In genomic region chr6:107353773-107354382, GRCh38 we compare ENCODE assay signal across 31 cellular contexts.
A peak's percentile ranks its signal among the peaks of the same experiment; 100 is the strongest.
DNase-seq lines count a peak whose midpoint lies in the region; FAIRE-seq and TF ChIP-seq lines count a peak whose summit lies in the region.
"Had no signal": no experiment of that assay in that cellular context is flagged by ENCODE, and none has a peak within 500 bp of the region (broad histone marks: within the 10 kb centered on the region; RNA-seq: fewer than 3 reads in every experiment).

No MANE protein-coding gene starts in this region.

- peak; percentile 45 for FAIRE-seq in endometrium (lab: Jason Lieb, UNC)
- peak; percentile 64 for FAIRE-seq in small intestine (lab: Jason Lieb, UNC)
- FAIRE-seq: A549 had no signal

- WGBS in small intestine, 3 donors, result 72 to 92% (median 82%) methylated on average over 1 of the region's 1 CpG

- no peaks in the 10 kb centered on the region for H3K4me1 ChIP-seq in small intestine (ENCODE audit: control insufficient read depth in 2 of 2, insufficient read depth in 1 of 2, low read depth in 1 of 2, low read length in 1 of 2)
- H3K4me1 ChIP-seq: A549, breast epithelium had no signal

- no peaks in the 10 kb centered on the region for H3K27me3 Mint-ChIP-seq in mesothelial cell of epicardium (ENCODE audit: low read depth)
- H3K27me3 Mint-ChIP-seq: activated B cell treated with CpG ODN at 0.5 μM for 24 hours; activated CD8-positive, alpha-beta memory T cell treated with anti-CD3 and anti-CD28 coated beads, Interleukin-2, amount 10 ng/mL, durations not matched to agents 7 days and 5 days; CD4-positive, alpha-beta memory T cell; naive thymus-derived CD4-positive, alpha-beta T cell had no signal

- DNase-seq in NCI-H2029 treated with DMSO at 0.1 percent for 48 hours (lab: John Stamatoyannopoulos, UW) (peak; percentile 17), NCI-H2029 (lab: John Stamatoyannopoulos, UW) (no peak), small intestine (no peak), GM13976 (ENCODE audit: low spot score) (no peak), mesothelial cell of epicardium (ENCODE audit: low spot score in 2 of 2, unreplicated experiment in 2 of 2) (no peak), NCI-H526 treated with DMSO at 0.1 percent for 48 hours (lab: John Stamatoyannopoulos, UW) (no peak)
- DNase-seq: activated B cell treated with CpG ODN at 0.5 μM for 24 hours; activated CD4-positive, alpha-beta T cell treated with anti-CD3 and anti-CD28 coated beads, Interleukin-2, amount 50 U/mL, for 1 hour; activated CD8-positive, alpha-beta memory T cell treated with anti-CD3 and anti-CD28 coated beads, Interleukin-2, amount 10 ng/mL, durations not matched to agents 7 days and 5 days; activated naive CD4-positive, alpha-beta T cell; activated T-cell treated with anti-CD3 and anti-CD28 coated beads, Interleukin-2, amount 50 U/mL, for 72 hours; CD4-positive, alpha-beta memory T cell; cortex of kidney; H7; islet precursor cell; left ventricle myocardium superior; midbrain; naive thymus-derived CD4-positive, alpha-beta T cell; NCI-H1092; NCI-H1930; NCI-H510A treated with DMSO at 0.1 percent for 48 hours; nucleus accumbens; SHP77; stimulated activated naive CD4-positive, alpha-beta T cell treated with Interleukin-2 at 50 U/mL for 16 hours; SW 1271; T1000 had no signal

- H3K36me3 ChIP-seq in small intestine (ENCODE audit: control insufficient read depth in 2 of 2, insufficient read depth in 2 of 2, low read length in 2 of 2), result no peaks in the 10 kb centered on the region
- H3K36me3 ChIP-seq: breast epithelium, thoracic aorta had no signal

- H3K4me3 ChIP-seq in small intestine (ENCODE audit: low read depth in 1 of 2, low read length in 2 of 2), result no peak overlapping the region
- H3K4me3 ChIP-seq: A549, breast epithelium, thoracic aorta had no signal

- H3K27ac ChIP-seq in VCaP, result peak overlapping the region; percentile 3; the same call in 1 of the 2 replicates
- no peak overlapping the region for H3K27ac ChIP-seq in small intestine (ENCODE audit: low read depth in 1 of 2, low read length in 1 of 2)
- H3K27ac ChIP-seq: A549, breast epithelium, thoracic aorta had no signal

- H3K4me3 Mint-ChIP-seq in mesothelial cell of epicardium, result no peak overlapping the region
- H3K4me3 Mint-ChIP-seq: activated B cell treated with CpG ODN at 0.5 μM for 24 hours; activated CD8-positive, alpha-beta memory T cell treated with anti-CD3 and anti-CD28 coated beads, Interleukin-2, amount 10 ng/mL, durations not matched to agents 7 days and 5 days; activated T-cell treated with anti-CD3 and anti-CD28 coated beads, Interleukin-2, amount 50 U/mL, for 72 hours; CD4-positive, alpha-beta memory T cell; naive thymus-derived CD4-positive, alpha-beta T cell had no signal

- H3K36me3 Mint-ChIP-seq in mesothelial cell of epicardium, result no peaks in the 10 kb centered on the region

- no peaks in the 10 kb centered on the region for H3K27me3 ChIP-seq in small intestine (ENCODE audit: control insufficient read depth in 2 of 2, insufficient read depth in 2 of 2, low read length in 2 of 2)
- H3K27me3 ChIP-seq: breast epithelium had no signal

- no peak overlapping the region for H3K27ac Mint-ChIP-seq in mesothelial cell of epicardium
- H3K27ac Mint-ChIP-seq: activated B cell treated with CpG ODN at 0.5 μM for 24 hours; activated CD8-positive, alpha-beta memory T cell treated with anti-CD3 and anti-CD28 coated beads, Interleukin-2, amount 10 ng/mL, durations not matched to agents 7 days and 5 days; activated T-cell treated with anti-CD3 and anti-CD28 coated beads, Interleukin-2, amount 50 U/mL, for 72 hours; CD4-positive, alpha-beta memory T cell; naive thymus-derived CD4-positive, alpha-beta T cell had no signal

- in situ Hi-C loops in GM13976 (cut with MboI; ENCODE audit: low sequenced_read_pairs, unreplicated experiment), result no loop called here

- H3K4me1 Mint-ChIP-seq in mesothelial cell of epicardium, result no peaks in the 10 kb centered on the region
- H3K4me1 Mint-ChIP-seq: activated B cell treated with CpG ODN at 0.5 μM for 24 hours; activated CD8-positive, alpha-beta memory T cell treated with anti-CD3 and anti-CD28 coated beads, Interleukin-2, amount 10 ng/mL, durations not matched to agents 7 days and 5 days had no signal

- no peaks in the 10 kb centered on the region for H3K9me3 ChIP-seq in small intestine (ENCODE audit: control insufficient read depth, low read depth)
- H3K9me3 ChIP-seq: A549, breast epithelium, thoracic aorta had no signal

- no peaks in the 10 kb centered on the region for H3K9me3 Mint-ChIP-seq in mesothelial cell of epicardium
- H3K9me3 Mint-ChIP-seq: activated B cell treated with CpG ODN at 0.5 μM for 24 hours; activated T-cell treated with anti-CD3 and anti-CD28 coated beads, Interleukin-2, amount 50 U/mL, for 72 hours; CD4-positive, alpha-beta memory T cell; naive thymus-derived CD4-positive, alpha-beta T cell had no signal

- TF ChIP-seq CTCF in VCaP (conservative IDR thresholded peaks at IDR 0.05) (no peak), GM13976 (IDR thresholded peaks at IDR 0.05; ENCODE audit: borderline replicate concordance, control extremely low read depth, extremely low read depth, insufficient read depth, missing control alignments) (no peak), mesothelial cell of epicardium (IDR thresholded peaks at IDR 0.05; ENCODE audit: unreplicated experiment) (no peak)
